Comparison of ENCODE assay signal across 16 cellular contexts in genomic region chr17:79360196-79360595, GRCh38.
DNase-seq lines count a peak whose midpoint lies in the region; ATAC-seq and TF ChIP-seq lines count a peak whose summit lies in the region.
"Had no signal": no experiment of that assay in that cellular context is flagged by ENCODE, and none has a peak within 500 bp of the region (broad histone marks: within the 10 kb centered on the region; RNA-seq: fewer than 3 reads in every experiment).

No MANE protein-coding gene starts in this region.

- H4K8ac ChIP-seq in neuronal stem cell (ENCODE audit: low read depth, low read length) = no peak overlapping the region

- H3K4me1 ChIP-seq in HEK293 (ENCODE audit: control insufficient read depth, insufficient read depth, low read length) (no peaks in the 10 kb centered on the region), neuronal stem cell (ENCODE audit: control insufficient read depth in 2 of 2, insufficient read depth in 1 of 2, low read depth in 1 of 2, low read length in 2 of 2) (no peaks in the 10 kb centered on the region)

- no peak overlapping the region for H4K91ac ChIP-seq in neuronal stem cell (ENCODE audit: low read depth, low read length, poor library complexity)

- WGBS in neuronal stem cell (ENCODE audit: extremely low coverage in 2 of 2, insufficient read length in 2 of 2, insufficient replicate concordance in 1 of 2), 2 donors = no CpG with 5 or more reads among the region's 17 CpGs

- ATAC-seq in Right ventricle myocardium superior (ENCODE audit: poor library complexity) (no peak), HG02623 (IDR thresholded peaks at IDR 0.05; ENCODE audit: unreplicated experiment) (no peak), GM18867 (IDR thresholded peaks at IDR 0.05; ENCODE audit: unreplicated experiment) (no peak)
- ATAC-seq: CD8-positive, alpha-beta T cell; GM12878 had no signal

- POLR2A ChIA-PET in HEK293 (lab: Yijun Ruan, JAX) = no interaction called here

- no peak overlapping the region for H3K9ac ChIP-seq in neuronal stem cell (ENCODE audit: low read depth, low read length, poor library complexity)
- H3K9ac ChIP-seq: BLaER1 treated with 17β-estradiol and CSF1 and Interleukin-3, amounts not matched to agents 10 nM and 100 nM had no signal

- no peak overlapping the region for H2BK120ac ChIP-seq in neuronal stem cell (ENCODE audit: low read depth, low read length)

- H2AFZ ChIP-seq in neuronal stem cell (ENCODE audit: low read length) = no peak overlapping the region

- H3K4me3 ChIP-seq in HEK293 (ENCODE audit: low read depth, low read length) (no peak overlapping the region), neuronal stem cell (ENCODE audit: low read length in 2 of 2) (no peak overlapping the region)
- H3K4me3 ChIP-seq: BLaER1 treated with 17β-estradiol and CSF1 and Interleukin-3, amounts not matched to agents 10 nM and 100 nM; GM12878 had no signal

- peak overlapping the region; percentile 89 for H2AK5ac ChIP-seq in neuronal stem cell (ENCODE audit: low read depth, low read length)

- no peak overlapping the region for H3K23ac ChIP-seq in neuronal stem cell (ENCODE audit: low read depth, low read length, poor library complexity)

- H3K9me3 ChIP-seq in HEK293 (ENCODE audit: control insufficient read depth, insufficient read depth, low read depth, low read length) = no peaks in the 10 kb centered on the region
- no peaks in the 10 kb centered on the region for H3K9me3 ChIP-seq in neuronal stem cell (replicated peaks in 1 of 2; ENCODE audit: control insufficient read depth in 2 of 2, insufficient read depth in 1 of 2, low read depth in 1 of 2, low read length in 2 of 2)
- H3K9me3 ChIP-seq: BLaER1 treated with 17β-estradiol and CSF1 and Interleukin-3, amounts not matched to agents 10 nM and 100 nM had no signal

- H3K27ac ChIP-seq in HEK293 (ENCODE audit: extremely low read depth, low read depth, low read length) (no peak overlapping the region), neuronal stem cell (replicated peaks; ENCODE audit: low read length) (no peak overlapping the region)
- H3K27ac ChIP-seq: BLaER1 treated with 17β-estradiol and CSF1 and Interleukin-3, amounts not matched to agents 10 nM and 100 nM had no signal

- H3K36me3 ChIP-seq in HEK293 (ENCODE audit: control insufficient read depth in 2 of 2, insufficient read depth in 1 of 2, low read length in 2 of 2) (no peaks in the 10 kb centered on the region), neuronal stem cell (replicated peaks in 1 of 2; ENCODE audit: control insufficient read depth in 2 of 2, insufficient read depth in 2 of 2, low read length in 2 of 2) (no peaks in the 10 kb centered on the region)
- H3K36me3 ChIP-seq: BLaER1 treated with 17β-estradiol and CSF1 and Interleukin-3, amounts not matched to agents 10 nM and 100 nM had no signal

- DNase-seq in Right ventricle myocardium superior (peak; percentile 24), cardiac septum (ENCODE audit: low spot score) (no peak), RPMI8226 (peak; percentile 44), neuronal stem cell (ENCODE audit: low spot score) (no peak)
- no peak for DNase-seq in stimulated activated CD4-positive, alpha-beta T cell treated with anti-CD3 and anti-CD28 coated beads, Interleukin-4, amount 100 ng/mL, for 4 hours
- DNase-seq: CD8-positive, alpha-beta T cell; DMS 273 treated with DMSO at 0.1 percent for 48 hours; DMS53; DND-41; EL; H9 had no signal

- no peak overlapping the region for H3K4me2 ChIP-seq in neuronal stem cell (ENCODE audit: insufficient read depth, low read length, poor library complexity, severe bottlenecking)
- H3K4me2 ChIP-seq: BLaER1 treated with 17β-estradiol and CSF1 and Interleukin-3, amounts not matched to agents 10 nM and 100 nM had no signal

- no peak for TF ChIP-seq CTCF in HEK293 (tag by site-specific recombination; IDR thresholded peaks at IDR 0.05)

- no peak overlapping the region for H2BK5ac ChIP-seq in neuronal stem cell (ENCODE audit: low read length)

- CTCF ChIA-PET in HEK293 (lab: Yijun Ruan, JAX) = interaction anchor here (0.5 to 0.7 kb wide), 3 partner anchors 27 to 362 kb away, joined by 3 to 4 read pairs (median 3); no protein-coding TSS in a partner anchor

- peak overlapping the region; percentile 34 for H2BK12ac ChIP-seq in neuronal stem cell (ENCODE audit: low read length)

- no peak overlapping the region for H3K4ac ChIP-seq in neuronal stem cell (ENCODE audit: low read length)

- H3K79me1 ChIP-seq in neuronal stem cell (ENCODE audit: low read depth, low read length) = no peaks in the 10 kb centered on the region

- intact Hi-C loops in Right ventricle myocardium superior (cut with DNase I) (no loop called here), cardiac septum (cut with DNase I) (no loop called here)

- peak overlapping the region; percentile 42 for H3K18ac ChIP-seq in neuronal stem cell (ENCODE audit: low read length)

- H3K27me3 ChIP-seq in neuronal stem cell (ENCODE audit: control insufficient read depth in 3 of 3, insufficient read depth in 3 of 3, low read depth in 1 of 3, low read length in 3 of 3) = peaks cover 0 to 54% (median 0%) of the 10 kb centered on the region in 3 experiments

- H2BK15ac ChIP-seq in neuronal stem cell (ENCODE audit: low read length) = no peak overlapping the region

- H3K14ac ChIP-seq in neuronal stem cell (ENCODE audit: low read length) = no peak overlapping the region

TF ChIP-seq in HEK293, 187 proteins besides CTCF, POLR2A, EP300 and RAD21:
- no peak for TF ChIP-seq ZBTB48 (tag by site-specific recombination; IDR thresholded peaks at IDR 0.05)
- TF ChIP-seq ZNF239 (tag by site-specific recombination; IDR thresholded peaks at IDR 0.05) = no peak
- no peak for TF ChIP-seq ZNF530 (tag by site-specific recombination; IDR thresholded peaks at IDR 0.05; ENCODE audit: low read depth)
- TF ChIP-seq ZIC2 (tag by site-specific recombination; IDR thresholded peaks at IDR 0.05) = peak; percentile 46
TF ChIP-seq in HEK293: peak in this region for 1.

Comparison
In these comparisons a context has a peak if more than half of its experiments do, and no peak if none do; other contexts are left out.
1. DNase-seq: peak in Right ventricle myocardium superior (single experiment) and RPMI8226 (single experiment); none in cardiac septum (single experiment), neuronal stem cell (single experiment) and stimulated activated CD4-positive, alpha-beta T cell treated with anti-CD3 and anti-CD28 coated beads, Interleukin-4, amount 100 ng/mL, for 4 hours (0 of 2).